Comparison of ENCODE assay signal across 12 cellular contexts in genomic region chr5:88845081-88845697, GRCh38. TPM values are rescaled to one million over a fixed set of nuclear protein-coding genes. Genes with fewer than 3 reads are reported as not detected.
DNase-seq lines count a peak whose midpoint lies in the region; ATAC-seq and TF ChIP-seq lines count a peak whose summit lies in the region.
"Had no signal": no experiment of that assay in that cellular context is flagged by ENCODE, and none has a peak within 500 bp of the region (broad histone marks: within the 10 kb centered on the region; RNA-seq: fewer than 3 reads in every experiment).

No MANE protein-coding gene starts in this region.

- H3K27ac Mint-ChIP-seq in stimulated activated naive CD8-positive, alpha-beta T cell treated with anti-CD3 and anti-CD28 coated beads, Interleukin-15, Interleukin-2, amounts not matched to agents 100 ng/mL and 50 ng/mL, for 24 hours = peak overlapping the region; percentile 55

- H3K9me3 ChIP-seq in left ventricle myocardium inferior (replicated peaks) (no peaks in the 10 kb centered on the region), heart left ventricle (no peaks in the 10 kb centered on the region), BE2C (no peaks in the 10 kb centered on the region)

- no peaks in the 10 kb centered on the region for H3K36me3 ChIP-seq in left ventricle myocardium inferior
- H3K36me3 ChIP-seq in heart left ventricle = no peaks in the 10 kb centered on the region
- no peaks in the 10 kb centered on the region for H3K36me3 ChIP-seq in BE2C

- intact Hi-C loops in left ventricle myocardium inferior (cut with micrococcal nuclease) = no loop called here
- intact Hi-C loops in heart left ventricle (cut with DNase I) = no loop called here

- no peaks in the 10 kb centered on the region for H3K9me3 Mint-ChIP-seq in stimulated activated naive CD8-positive, alpha-beta T cell treated with anti-CD3 and anti-CD28 coated beads, Interleukin-15, Interleukin-2, amounts not matched to agents 100 ng/mL and 50 ng/mL, for 24 hours

- H3K36me3 Mint-ChIP-seq in stimulated activated naive CD8-positive, alpha-beta T cell treated with anti-CD3 and anti-CD28 coated beads, Interleukin-15, Interleukin-2, amounts not matched to agents 100 ng/mL and 50 ng/mL, for 24 hours (ENCODE audit: low read depth) = peaks cover 3% of the 10 kb centered on the region

- H3K4me1 Mint-ChIP-seq in stimulated activated naive CD8-positive, alpha-beta T cell treated with anti-CD3 and anti-CD28 coated beads, Interleukin-15, Interleukin-2, amounts not matched to agents 100 ng/mL and 50 ng/mL, for 24 hours (ENCODE audit: low read depth) = peaks cover 24% of the 10 kb centered on the region

- H3K4me3 Mint-ChIP-seq in stimulated activated naive CD8-positive, alpha-beta T cell treated with anti-CD3 and anti-CD28 coated beads, Interleukin-15, Interleukin-2, amounts not matched to agents 100 ng/mL and 50 ng/mL, for 24 hours = no peak overlapping the region

- H3K27me3 Mint-ChIP-seq in stimulated activated naive CD8-positive, alpha-beta T cell treated with anti-CD3 and anti-CD28 coated beads, Interleukin-15, Interleukin-2, amounts not matched to agents 100 ng/mL and 50 ng/mL, for 24 hours = peaks cover 30% of the 10 kb centered on the region

- H3K4me1 ChIP-seq in left ventricle myocardium inferior (peaks cover 70% of the 10 kb centered on the region), heart left ventricle (peaks cover 0 to 63% (median 34%) of the 10 kb centered on the region in 12 donors), BE2C (no peaks in the 10 kb centered on the region)

- H3K27ac ChIP-seq in left ventricle myocardium inferior (replicated peaks) (peak overlapping the region; percentile 31), heart left ventricle (peak overlapping the region in 2 of 12 donors; percentile 9 to 13)

- H3K4me3 ChIP-seq in left ventricle myocardium inferior (peak overlapping the region; percentile 13), heart left ventricle (no peak overlapping the region), BE2C (ENCODE audit: low read depth, low read length) (no peak overlapping the region)

- WGBS in heart left ventricle, 4 donors = 38 to 46% (median 41%) methylated on average over 8 of the region's 8 CpGs

- TF ChIP-seq POLR2A in heart left ventricle (IDR thresholded peaks at IDR 0.05) = no peak

- TF ChIP-seq CTCF in left ventricle myocardium inferior (IDR thresholded peaks at IDR 0.05; ENCODE audit: borderline replicate concordance) (no peak), heart left ventricle (IDR thresholded peaks at IDR 0.05) (no peak), BE2C (IDR thresholded peaks at IDR 0.05; ENCODE audit: low read depth, low read length) (no peak)

- DNase-seq in left ventricle myocardium inferior = no peak
- no peak for DNase-seq in heart left ventricle
- no peak for DNase-seq in EL
- DNase-seq in BE2C = no peak
- DNase-seq in NCI-H1417 (lab: John Stamatoyannopoulos, UW) = no peak
- DNase-seq: ACHN; activated naive CD4-positive, alpha-beta T cell treated with Interleukin-2 at 50 U/mL for 16 hours; kidney glomerular epithelial cell; NCI-H69 had no signal

- H3K27me3 ChIP-seq in left ventricle myocardium inferior (ENCODE audit: low read depth) (no peaks in the 10 kb centered on the region), heart left ventricle (no peaks in the 10 kb centered on the region), BE2C (no peaks in the 10 kb centered on the region)

- no peak for ATAC-seq in heart left ventricle
- ATAC-seq in HG02623 (IDR thresholded peaks at IDR 0.05; ENCODE audit: unreplicated experiment) = peak; percentile 78
- peak; percentile 89 for ATAC-seq in HG03558 (IDR thresholded peaks at IDR 0.05; ENCODE audit: extremely low read depth, unreplicated experiment)

RNA-seq across cellular contexts. Expression of gene MEF2C, which starts 37.8 kb away (rescaled TPM):
- 54.2 TPM for total RNA-seq in left ventricle myocardium inferior
- 10 to 100 TPM; 36.8 to 98.5 (median 58.6) TPM for total RNA-seq in heart left ventricle
- 10 to 100 TPM; 15.5 to 18.3 TPM for polyA plus RNA-seq in heart left ventricle
- not detected for polyA plus RNA-seq in BE2C (2012; ENCODE audit: insufficient read depth, insufficient read length, low read depth)

Comparison
In these comparisons a context has a peak if more than half of its experiments do, and no peak if none do; other contexts are left out.
1. ATAC-seq: peak in HG02623 (single experiment) and HG03558 (single experiment); none in heart left ventricle (0 of 4).